In genomic region chr21:34544032-34544496, GRCh38 we compare ENCODE assay signal across 8 cellular contexts. TPM values are rescaled to one million over a fixed set of nuclear protein-coding genes. Genes with fewer than 3 reads are reported as not detected.
A peak's percentile ranks its signal among the peaks of the same experiment; 100 is the strongest.
DNase-seq lines count a peak whose midpoint lies in the region; ATAC-seq and TF ChIP-seq lines count a peak whose summit lies in the region.

No MANE protein-coding gene starts in this region.

- no peaks in the 10 kb centered on the region for H3K27me3 ChIP-seq in A673 (replicated peaks; ENCODE audit: insufficient read depth, low read depth, low read length, poor library complexity)
- H3K27me3 ChIP-seq in osteoblast (ENCODE audit: insufficient read depth, low read length) = no peaks in the 10 kb centered on the region

- no peaks in the 10 kb centered on the region for H4K20me1 ChIP-seq in osteoblast (ENCODE audit: insufficient read depth, low read length)

- H3K79me2 ChIP-seq in osteoblast (ENCODE audit: insufficient read depth, low read length) = peaks cover 6% of the 10 kb centered on the region

- POLR2A ChIA-PET in A673 (lab: Charles Lee; ENCODE audit: low non-redundant PET) = no interaction called here

- H3K36me3 ChIP-seq in A673 (ENCODE audit: insufficient read depth, low read length, poor library complexity, severe bottlenecking) (no peaks in the 10 kb centered on the region), osteoblast (ENCODE audit: insufficient read depth, low read length) (no peaks in the 10 kb centered on the region)

- H3K27ac ChIP-seq in A673 (ENCODE audit: low read depth, low read length, poor library complexity, severe bottlenecking) = no peak overlapping the region
- H3K27ac ChIP-seq in osteoblast (ENCODE audit: low read depth, low read length) = peak overlapping the region; percentile 93

- H3K4me1 ChIP-seq in A673 (ENCODE audit: insufficient read depth, low read length, poor library complexity, severe bottlenecking) (no peaks in the 10 kb centered on the region), osteoblast (ENCODE audit: insufficient read depth, low read length) (peaks cover 30% of the 10 kb centered on the region)

- H3K4me3 ChIP-seq in A673 (ENCODE audit: low read depth, low read length, poor library complexity, severe bottlenecking) (no peak overlapping the region), osteoblast (ENCODE audit: insufficient read depth, low read length) (no peak overlapping the region)

- no TSS peak for BruUV-seq in A673 (replicated peaks; lab: Mats Ljungman, UMichigan)

- no peak for ATAC-seq in sciatic nerve

- H3K9me3 ChIP-seq in A673 (ENCODE audit: low read depth, low read length, poor library complexity, severe bottlenecking) (no peaks in the 10 kb centered on the region), osteoblast (ENCODE audit: low read depth, low read length) (no peaks in the 10 kb centered on the region)

- H3K4me2 ChIP-seq in osteoblast (ENCODE audit: insufficient read depth, low read length) = no peak overlapping the region

- intact Hi-C loops in A673 (cut with micrococcal nuclease; ENCODE audit: unreplicated experiment) = no loop called here
- intact Hi-C loops in sciatic nerve (cut with DNase I) = no loop called here

- CTCF ChIA-PET in A673 (lab: Charles Lee) = interaction anchor here (0.5 to 1.3 kb wide), 6 partner anchors 9 to 620 kb away, joined by 3 to 8 read pairs (median 4); no protein-coding TSS in a partner anchor

- DNase-seq in A673 (ENCODE audit: low spot score) (peak; percentile 83), GM10266 (ENCODE audit: extremely low spot score) (no peak), NCI-H2196 (lab: John Stamatoyannopoulos, UW; ENCODE audit: unreplicated experiment) (peak; percentile 64), fibroblast of peridontal ligament (ENCODE audit: extremely low read depth) (peak; percentile 57), osteoblast (ENCODE audit: insufficient read length, low spot score, missing footprints) (peak; percentile 57), foreskin melanocyte (no peak), sciatic nerve (ENCODE audit: low spot score) (no peak)
- DNase-seq in activated CD4-positive, alpha-beta T cell treated with anti-CD3 and anti-CD28 coated beads, Interleukin-2, amount 50 U/mL, for 1 hour = peak; percentile 26

- no peak overlapping the region for H2AFZ ChIP-seq in osteoblast (ENCODE audit: low read length)

- peak; percentile 62 for TF ChIP-seq CTCF in A673 (conservative IDR thresholded peaks at IDR 0.05; ENCODE audit: low read depth, low read length)
- TF ChIP-seq CTCF in GM10266 (IDR thresholded peaks at IDR 0.05; ENCODE audit: control insufficient read depth, insufficient read depth, low read depth, missing control alignments) = peak; percentile 12
- TF ChIP-seq CTCF in osteoblast (IDR thresholded peaks at IDR 0.05; ENCODE audit: extremely low read depth, low read depth, low read length) = peak; percentile 75

RNA-seq across cellular contexts. Expression of gene KCNE1, which starts 32.1 kb away (rescaled TPM):
- total RNA-seq in A673 (2021) = 0.13 TPM in 1 of 2 replicates, not detected in the other
- 0.29 and 0.72 TPM in 2 replicates for total RNA-seq in osteoblast
- total RNA-seq in sciatic nerve = 2.5 TPM

Comparison
In these comparisons a context has a peak if more than half of its experiments do, and no peak if none do; other contexts are left out.
1. DNase-seq: peak in A673 (single experiment), NCI-H2196 (single experiment), activated CD4-positive, alpha-beta T cell treated with anti-CD3 and anti-CD28 coated beads, Interleukin-2, amount 50 U/mL, for 1 hour (single experiment), fibroblast of peridontal ligament (single experiment) and osteoblast (single experiment); none in GM10266 (single experiment), foreskin melanocyte (single experiment) and sciatic nerve (single experiment).
2. CTCF ChIP-seq: peak in every context shown above with its lines; median percentile 75 in osteoblast; 62 in A673; 12 in GM10266.